Comparison of ENCODE assay signal across 18 cellular contexts in the genomic region with DNA sequence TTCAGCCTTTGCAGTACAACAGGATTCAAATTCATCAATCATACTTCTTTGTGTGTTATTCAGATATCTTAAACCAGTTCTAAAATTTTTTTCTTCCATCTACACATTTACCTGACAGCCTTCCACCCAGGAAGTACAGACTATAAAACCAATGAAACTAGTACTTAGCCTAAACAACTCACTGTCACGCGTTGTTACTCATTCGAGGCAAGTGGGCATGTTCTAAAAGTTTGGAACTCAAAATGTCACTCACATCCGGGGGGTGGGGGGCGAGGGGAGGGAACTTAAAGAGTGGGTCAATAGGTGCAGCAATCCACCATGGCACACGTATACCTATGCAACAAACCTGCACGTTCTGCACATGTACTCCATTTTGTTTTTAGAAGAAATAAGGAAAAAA.
A peak's percentile ranks its signal among the peaks of the same experiment; 100 is the strongest.
DNase-seq lines count a peak whose midpoint lies in the region; ATAC-seq and TF ChIP-seq lines count a peak whose summit lies in the region.
"Had no signal": no experiment of that assay in that cellular context is flagged by ENCODE, and none has a peak within 500 bp of the region (broad histone marks: within the 10 kb centered on the region; RNA-seq: fewer than 3 reads in every experiment).

No MANE protein-coding gene starts in this region.

- TF ChIP-seq CTCF in NB4 (IDR thresholded peaks at IDR 0.05; ENCODE audit: low read depth, low read length) (no peak), body of pancreas (IDR thresholded peaks at IDR 0.05) (no peak)

- CTCF ChIA-PET in activated naive CD4-positive, alpha-beta T cell treated with anti-CD3 and anti-CD28 coated beads, Interleukin-2, amount 10 ng/mL, durations not matched to agents 7 days and 5 days (lab: Charles Lee), result no interaction called here

- H3K36me3 ChIP-seq in body of pancreas (replicated peaks in 1 of 2; ENCODE audit: insufficient read depth in 1 of 2, low read depth in 2 of 2), result no peaks in the 10 kb centered on the region

- intact Hi-C loops in body of pancreas (cut with DNase I), result no loop called here

- ATAC-seq in body of pancreas, result no peak
- ATAC-seq: PC-3 had no signal

- no peak for TF ChIP-seq POLR2A in NB4 (IDR thresholded peaks at IDR 0.05; ENCODE audit: extremely low read depth, insufficient read length)
- TF ChIP-seq POLR2A in body of pancreas (IDR thresholded peaks at IDR 0.05), result no peak

- WGBS in body of pancreas, 2 donors, result 79 to 82% methylated on average over 7 of the region's 7 CpGs

- H3K9me3 ChIP-seq in body of pancreas, result no peaks in the 10 kb centered on the region
- H3K9me3 ChIP-seq: SJSA1 had no signal

- peaks cover 4% of the 10 kb centered on the region for H3K27me3 Mint-ChIP-seq in activated naive CD4-positive, alpha-beta T cell treated with anti-CD3 and anti-CD28 coated beads, Interleukin-2, amount 10 ng/mL, durations not matched to agents 7 days and 5 days
- H3K27me3 Mint-ChIP-seq: CD4-positive, alpha-beta T cell; IgD-negative memory B cell had no signal

- no peaks in the 10 kb centered on the region for H3K9me3 Mint-ChIP-seq in activated naive CD4-positive, alpha-beta T cell treated with anti-CD3 and anti-CD28 coated beads, Interleukin-2, amount 10 ng/mL, durations not matched to agents 7 days and 5 days
- H3K9me3 Mint-ChIP-seq: CD4-positive, alpha-beta T cell; IgD-negative memory B cell had no signal

- H3K4me1 ChIP-seq in body of pancreas, result peaks cover 5% of the 10 kb centered on the region

- no peak overlapping the region for H3K27ac ChIP-seq in body of pancreas
- H3K27ac ChIP-seq: SJSA1 had no signal

- H3K27me3 ChIP-seq in body of pancreas, result no peaks in the 10 kb centered on the region

- peaks cover 26% of the 10 kb centered on the region for H3K36me3 Mint-ChIP-seq in activated naive CD4-positive, alpha-beta T cell treated with anti-CD3 and anti-CD28 coated beads, Interleukin-2, amount 10 ng/mL, durations not matched to agents 7 days and 5 days

- H3K4me1 Mint-ChIP-seq in activated naive CD4-positive, alpha-beta T cell treated with anti-CD3 and anti-CD28 coated beads, Interleukin-2, amount 10 ng/mL, durations not matched to agents 7 days and 5 days, result peaks cover 56% of the 10 kb centered on the region

- no peak overlapping the region for H3K27ac Mint-ChIP-seq in activated naive CD4-positive, alpha-beta T cell treated with anti-CD3 and anti-CD28 coated beads, Interleukin-2, amount 10 ng/mL, durations not matched to agents 7 days and 5 days
- H3K27ac Mint-ChIP-seq: H9 had no signal

- H3K4me3 Mint-ChIP-seq in activated naive CD4-positive, alpha-beta T cell treated with anti-CD3 and anti-CD28 coated beads, Interleukin-2, amount 10 ng/mL, durations not matched to agents 7 days and 5 days, result no peak overlapping the region
- H3K4me3 Mint-ChIP-seq: CD4-positive, alpha-beta T cell; H9 had no signal

- peak; percentile 4 for DNase-seq in G401 (ENCODE audit: low spot score)
- DNase-seq in NB4 (ENCODE audit: low read depth), result peak; percentile 19
- peak; percentile 4 for DNase-seq in iPS-NIHi7 (ENCODE audit: extremely low spot score)
- peak; percentile 2 for DNase-seq in pons (ENCODE audit: low spot score)
- no peak for DNase-seq in activated naive CD4-positive, alpha-beta T cell treated with anti-CD3 and anti-CD28 coated beads, Interleukin-2, amount 10 ng/mL, durations not matched to agents 7 days and 5 days
- no peak for DNase-seq in body of pancreas
- no peak for DNase-seq in globus pallidus (ENCODE audit: low spot score)
- DNase-seq: AML-193; CD4-positive, alpha-beta T cell; H9; NCI-H1048; NCI-H146; NCI-H2107; NCI-H226; NCI-H69; PC-3 had no signal

- H3K4me3 ChIP-seq in NB4 (ENCODE audit: low read depth, low read length), result no peak overlapping the region
- no peak overlapping the region for H3K4me3 ChIP-seq in body of pancreas
- H3K4me3 ChIP-seq: SJSA1 had no signal

- in situ Hi-C loops in G401 (cut with HindIII; ENCODE audit: low sequenced_read_pairs), result no loop called here

Comparison
In these comparisons a context has a peak if more than half of its experiments do, and no peak if none do; other contexts are left out.
1. DNase-seq: peak in G401 (single experiment), NB4 (single experiment), iPS-NIHi7 (single experiment) and pons (single experiment); none in activated naive CD4-positive, alpha-beta T cell treated with anti-CD3 and anti-CD28 coated beads, Interleukin-2, amount 10 ng/mL, durations not matched to agents 7 days and 5 days (single experiment), body of pancreas (0 of 4) and globus pallidus (single experiment).